8 cellular contexts compared by ENCODE assay signal in genomic region chr10:42553064-42553407, GRCh38.
A peak's percentile ranks its signal among the peaks of the same experiment; 100 is the strongest.
DNase-seq lines count a peak whose midpoint lies in the region; TF ChIP-seq lines count a peak whose summit lies in the region.

No MANE protein-coding gene starts in this region.

- no peaks in the 10 kb centered on the region; the same call in 1 of the 2 replicates for H3K4me1 ChIP-seq in GM23248 (ENCODE audit: insufficient read depth)
- peaks cover 15 to 19% of the 10 kb centered on the region in 2 experiments for H3K4me1 ChIP-seq in neutrophil (ENCODE audit: control insufficient read depth in 1 of 2, insufficient read depth in 1 of 2, low read depth in 1 of 2, low read length in 1 of 2)

- DNase-seq in GM23248 (no peak), NB4 (ENCODE audit: low read depth) (no peak), epidermal melanocyte (ENCODE audit: insufficient read length, low spot score) (peak; percentile 17), ureter (ENCODE audit: low spot score) (no peak), dermis blood vessel endothelial cell (no peak), NCI-H774 (lab: John Stamatoyannopoulos, UW) (no peak)

- H3K27ac ChIP-seq in GM23248 (no peak overlapping the region), neutrophil (peak overlapping the region; percentile 64)

- H3K27me3 ChIP-seq in GM23248 (replicated peaks; ENCODE audit: insufficient read depth) (no peaks in the 10 kb centered on the region), neutrophil (no peaks in the 10 kb centered on the region)

- no peak for TF ChIP-seq CTCF in NB4 (IDR thresholded peaks at IDR 0.05; ENCODE audit: low read depth, low read length)
- TF ChIP-seq CTCF in neutrophil (IDR thresholded peaks at IDR 0.05): no peak

- H3K9me3 ChIP-seq in GM23248 (ENCODE audit: low read depth) (no peaks in the 10 kb centered on the region), neutrophil (no peaks in the 10 kb centered on the region)

- WGBS in GM23248 (ENCODE audit: low coverage in 1 of 2, low lambda C conversion rate in 2 of 2, missing lambda C conversion rate in 2 of 2), 2 experiments: 1 to 3% methylated on average over 14 of the region's 14 CpGs

- H4K20me1 ChIP-seq in GM23248 (ENCODE audit: insufficient read depth): no peaks in the 10 kb centered on the region

- peak overlapping the region; percentile 97 for H2AFZ ChIP-seq in GM23248

- TF ChIP-seq POLR2A in NB4 (IDR thresholded peaks at IDR 0.05; ENCODE audit: extremely low read depth, insufficient read length): no peak

- H3K36me3 ChIP-seq in GM23248 (ENCODE audit: low read depth) (no peaks in the 10 kb centered on the region), neutrophil (no peaks in the 10 kb centered on the region)

- H3F3A ChIP-seq in GM23248 (ENCODE audit: insufficient read depth): no peaks in the 10 kb centered on the region

- H3K4me3 ChIP-seq in GM08714 (ENCODE audit: low read length) (peak overlapping the region; percentile 62; the same call in 1 of the 2 replicates), GM23248 (peak overlapping the region; percentile 98), NB4 (ENCODE audit: low read depth, low read length) (peak overlapping the region; percentile 52), neutrophil (ENCODE audit: low read depth in 1 of 2, low read length in 1 of 2) (peak overlapping the region; percentile 65 to 80)

- in situ Hi-C loops in GM23248 (cut with MboI): no loop called here

- H3K4me2 ChIP-seq in GM23248 (ENCODE audit: unreplicated experiment): peak overlapping the region; percentile 95

- peak overlapping the region; percentile 84 for H3K9ac ChIP-seq in GM23248

- no peaks in the 10 kb centered on the region for H3K9me2 ChIP-seq in GM23248 (ENCODE audit: insufficient read depth)

- peaks cover 24% of the 10 kb centered on the region for H3K79me2 ChIP-seq in GM23248 (ENCODE audit: insufficient read depth)
